In the genomic region with DNA sequence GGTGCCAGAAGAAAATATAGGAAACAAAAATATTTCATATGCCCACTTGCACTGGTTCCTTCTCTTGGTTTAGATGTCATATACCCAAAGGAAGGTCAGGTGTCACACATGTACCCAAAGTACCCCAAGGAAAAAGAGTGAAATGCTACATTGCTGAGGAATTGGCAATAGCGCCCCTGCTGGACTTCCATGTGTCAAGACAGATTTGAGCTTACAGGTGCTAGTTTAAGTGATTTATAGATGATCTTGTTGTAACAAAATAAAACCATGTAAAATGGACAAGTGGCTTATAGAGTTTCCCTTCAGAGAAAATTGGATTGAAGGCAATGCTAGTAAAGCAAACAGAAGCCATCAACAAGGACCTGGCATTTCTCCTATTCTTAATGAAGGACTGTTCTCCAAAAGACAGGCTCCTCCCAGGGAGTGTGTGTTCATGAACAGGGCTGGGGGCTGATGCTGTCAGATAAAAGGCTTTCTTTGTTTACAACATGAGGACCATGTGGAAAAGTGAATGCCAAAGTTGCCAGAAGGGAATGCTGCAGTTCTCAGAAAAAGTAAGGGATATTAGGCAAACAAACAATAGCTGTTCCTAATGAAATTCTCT, we compare ENCODE assay signal across 9 cellular contexts.
DNase-seq lines count a peak whose midpoint lies in the region; ATAC-seq and TF ChIP-seq lines count a peak whose summit lies in the region.
"Had no signal": no experiment of that assay in that cellular context is flagged by ENCODE, and none has a peak within 500 bp of the region (broad histone marks: within the 10 kb centered on the region; RNA-seq: fewer than 3 reads in every experiment).

No MANE protein-coding gene starts in this region.

- DNase-seq in COLO668 (lab: John Stamatoyannopoulos, UW; ENCODE audit: unreplicated experiment) (peak; percentile 18), kidney epithelial cell (ENCODE audit: low read depth) (no peak), NCI-H1105 treated with DMSO at 0.1 percent for 48 hours (lab: John Stamatoyannopoulos, UW) (no peak), NOMO-1 treated with dmso at 0.1 percent for 144 hours (lab: John Stamatoyannopoulos, UW; ENCODE audit: unreplicated experiment) (no peak), SHP77 (lab: John Stamatoyannopoulos, UW) (no peak)
- DNase-seq: SIG-M5 had no signal

- no peaks in the 10 kb centered on the region for H3K36me3 ChIP-seq in kidney epithelial cell (ENCODE audit: control insufficient read depth, insufficient read depth, low read length)

- H3K4me3 ChIP-seq in kidney epithelial cell (ENCODE audit: low read depth, low read length) = no peak overlapping the region

- no peak overlapping the region for H3K27ac ChIP-seq in VCaP

- TF ChIP-seq CTCF in VCaP (conservative IDR thresholded peaks at IDR 0.05) (peak; percentile 41), kidney epithelial cell (IDR thresholded peaks at IDR 0.05; ENCODE audit: insufficient read depth, low read length, poor library complexity, severe bottlenecking) (peak; percentile 59)

- no peaks in the 10 kb centered on the region for H3K27me3 ChIP-seq in kidney epithelial cell (ENCODE audit: control insufficient read depth, insufficient read depth, low read length)

- ATAC-seq in HG02870 (IDR thresholded peaks at IDR 0.05; ENCODE audit: unreplicated experiment) (peak; percentile 57), HG03520 (IDR thresholded peaks at IDR 0.05; ENCODE audit: unreplicated experiment) (no peak)
